ENCODE assay signal across 19 cellular contexts in genomic region chr7:149881328-149882263, GRCh38. TPM values are rescaled to one million over a fixed set of nuclear protein-coding genes. Genes with fewer than 3 reads are reported as not detected.
DNase-seq lines count a peak whose midpoint lies in the region; ATAC-seq and TF ChIP-seq lines count a peak whose summit lies in the region.
"Had no signal": no experiment of that assay in that cellular context is flagged by ENCODE, and none has a peak within 500 bp of the region (broad histone marks: within the 10 kb centered on the region; RNA-seq: fewer than 3 reads in every experiment).

No MANE protein-coding gene starts in this region.

- H3K36me3 ChIP-seq in testis (ENCODE audit: low read depth, missing control alignments) (no peaks in the 10 kb centered on the region), MM.1S (replicated peaks; ENCODE audit: insufficient read depth, low read length) (no peaks in the 10 kb centered on the region)

- TF ChIP-seq CTCF in testis (IDR thresholded peaks at IDR 0.05) (no peak), MM.1S (IDR thresholded peaks at IDR 0.05; ENCODE audit: low read length) (no peak)

- H3K4me1 ChIP-seq in testis (peaks cover 24% of the 10 kb centered on the region), MM.1S (ENCODE audit: low read length) (no peaks in the 10 kb centered on the region)
- H3K4me1 ChIP-seq: Caco-2 had no signal

- no peaks in the 10 kb centered on the region for H3K79me2 ChIP-seq in MM.1S (ENCODE audit: low read length)

- no peaks in the 10 kb centered on the region for H3F3A ChIP-seq in MM.1S (ENCODE audit: insufficient read depth, low read length)

- no peak overlapping the region for H3K4me3 ChIP-seq in testis
- no peak overlapping the region for H3K4me3 ChIP-seq in MM.1S (ENCODE audit: low read length)
- H3K4me3 ChIP-seq: upper lobe of left lung had no signal

- no peak overlapping the region for H3K27ac Mint-ChIP-seq in activated CD8-positive, alpha-beta memory T cell treated with anti-CD3 and anti-CD28 coated beads, Interleukin-2, amount 10 ng/mL, durations not matched to agents 7 days and 5 days
- peak overlapping the region; percentile 50 to 64 for H3K27ac Mint-ChIP-seq in T-cell
- peak overlapping the region in 1 of 2 donors; percentile 49 for H3K27ac Mint-ChIP-seq in stimulated activated naive CD8-positive, alpha-beta T cell treated with anti-CD3 and anti-CD28 coated beads, Interleukin-15, amount 100 ng/mL, for 72 hours
- H3K27ac Mint-ChIP-seq: activated naive CD4-positive, alpha-beta T cell treated with anti-CD3 and anti-CD28 coated beads for 36 hours; nephron progenitor cell had no signal

- H3K27me3 Mint-ChIP-seq in activated CD8-positive, alpha-beta memory T cell treated with anti-CD3 and anti-CD28 coated beads, Interleukin-2, amount 10 ng/mL, durations not matched to agents 7 days and 5 days = no peaks in the 10 kb centered on the region
- H3K27me3 Mint-ChIP-seq in T-cell = no peaks in the 10 kb centered on the region
- no peaks in the 10 kb centered on the region for H3K27me3 Mint-ChIP-seq in stimulated activated naive CD8-positive, alpha-beta T cell treated with anti-CD3 and anti-CD28 coated beads, Interleukin-15, amount 100 ng/mL, for 72 hours

- intact Hi-C loops in sciatic nerve (cut with DNase I) = no loop called here
- intact Hi-C loops in testis (cut with DNase I; ENCODE audit: low total_unique reads) = no loop called here

- H3K9me3 Mint-ChIP-seq in activated CD8-positive, alpha-beta memory T cell treated with anti-CD3 and anti-CD28 coated beads, Interleukin-2, amount 10 ng/mL, durations not matched to agents 7 days and 5 days (ENCODE audit: low read depth) = no peaks in the 10 kb centered on the region
- no peaks in the 10 kb centered on the region for H3K9me3 Mint-ChIP-seq in T-cell
- H3K9me3 Mint-ChIP-seq in stimulated activated naive CD8-positive, alpha-beta T cell treated with anti-CD3 and anti-CD28 coated beads, Interleukin-15, amount 100 ng/mL, for 72 hours = no peaks in the 10 kb centered on the region
- H3K9me3 Mint-ChIP-seq: activated naive CD4-positive, alpha-beta T cell treated with anti-CD3 and anti-CD28 coated beads for 36 hours; nephron progenitor cell had no signal

- no peaks in the 10 kb centered on the region for H3K9me2 ChIP-seq in MM.1S (replicated peaks; ENCODE audit: insufficient read depth, low read length)

- ATAC-seq in activated CD8-positive, alpha-beta memory T cell treated with anti-CD3 and anti-CD28 coated beads, Interleukin-2, amount 10 ng/mL, durations not matched to agents 7 days and 5 days = no peak
- ATAC-seq in T-cell (replicated peaks in 1 of 4) = no peak
- ATAC-seq in sciatic nerve = no peak
- ATAC-seq in stimulated activated naive CD8-positive, alpha-beta T cell treated with anti-CD3 and anti-CD28 coated beads, Interleukin-15, amount 100 ng/mL, for 72 hours = no peak

- H3K4me2 ChIP-seq in MM.1S (ENCODE audit: low read depth, low read length) = no peak overlapping the region
- H3K4me2 ChIP-seq: KMS-11 had no signal

- POLR2A ChIA-PET in T-cell (lab: Charles Lee) = no interaction called here

- no peak overlapping the region for H3K4me3 Mint-ChIP-seq in activated CD8-positive, alpha-beta memory T cell treated with anti-CD3 and anti-CD28 coated beads, Interleukin-2, amount 10 ng/mL, durations not matched to agents 7 days and 5 days
- no peak overlapping the region for H3K4me3 Mint-ChIP-seq in T-cell
- H3K4me3 Mint-ChIP-seq in stimulated activated naive CD8-positive, alpha-beta T cell treated with anti-CD3 and anti-CD28 coated beads, Interleukin-15, amount 100 ng/mL, for 72 hours = no peak overlapping the region
- H3K4me3 Mint-ChIP-seq: activated naive CD4-positive, alpha-beta T cell treated with anti-CD3 and anti-CD28 coated beads for 36 hours; nephron progenitor cell had no signal

- peaks cover 9% of the 10 kb centered on the region for H3K36me3 Mint-ChIP-seq in activated CD8-positive, alpha-beta memory T cell treated with anti-CD3 and anti-CD28 coated beads, Interleukin-2, amount 10 ng/mL, durations not matched to agents 7 days and 5 days
- H3K36me3 Mint-ChIP-seq in T-cell = peaks cover 28% of the 10 kb centered on the region

- no peak for TF ChIP-seq POLR2A in testis (IDR thresholded peaks at IDR 0.05)

- 84 to 94% methylated on average over 19 of the region's 19 CpGs for WGBS in testis, 2 donors

- peak overlapping the region; percentile 60 for H3K27ac ChIP-seq in layer of hippocampus (ENCODE audit: low read depth, low read length)
- no peak overlapping the region for H3K27ac ChIP-seq in testis
- H3K27ac ChIP-seq in MM.1S (ENCODE audit: low read length) = no peak overlapping the region
- H3K27ac ChIP-seq: KMS-11, upper lobe of left lung had no signal

- no peak overlapping the region for H2AFZ ChIP-seq in MM.1S (ENCODE audit: low read length)

- H3K9ac ChIP-seq in MM.1S (ENCODE audit: low read length) = no peak overlapping the region
- H3K9ac ChIP-seq: KMS-11 had no signal

- peaks cover 18% of the 10 kb centered on the region for H3K4me1 Mint-ChIP-seq in activated CD8-positive, alpha-beta memory T cell treated with anti-CD3 and anti-CD28 coated beads, Interleukin-2, amount 10 ng/mL, durations not matched to agents 7 days and 5 days
- peaks cover 23 to 33% (median 23%) of the 10 kb centered on the region in 3 donors for H3K4me1 Mint-ChIP-seq in T-cell
- H3K4me1 Mint-ChIP-seq in stimulated activated naive CD8-positive, alpha-beta T cell treated with anti-CD3 and anti-CD28 coated beads, Interleukin-15, amount 100 ng/mL, for 72 hours = peaks cover 39% of the 10 kb centered on the region

- CTCF ChIA-PET in activated CD8-positive, alpha-beta memory T cell treated with anti-CD3 and anti-CD28 coated beads, Interleukin-2, amount 10 ng/mL, durations not matched to agents 7 days and 5 days (lab: Charles Lee) = interaction anchor here (2.4 kb wide), 1 partner anchor 11 kb away, joined by 17 read pairs; no protein-coding TSS in a partner anchor
- CTCF ChIA-PET in T-cell (lab: Charles Lee) = interaction anchor here in 1 of 2 donors (0.6 kb wide), 1 partner anchor 1612 kb away, joined by 3 read pairs; no protein-coding TSS in a partner anchor

- DNase-seq in activated CD8-positive, alpha-beta memory T cell treated with anti-CD3 and anti-CD28 coated beads, Interleukin-2, amount 10 ng/mL, durations not matched to agents 7 days and 5 days = peak; percentile 40
- no peak for DNase-seq in activated CD8-positive, alpha-beta memory T cell treated with anti-CD3 and anti-CD28 coated beads, Interleukin-2, amount 50 U/mL, for 48 hours
- DNase-seq in T-cell = no peak
- peak; percentile 55 for DNase-seq in sciatic nerve (ENCODE audit: low spot score)
- no peak for DNase-seq in testis
- no peak for DNase-seq in MM.1S
- DNase-seq in stimulated activated naive CD8-positive, alpha-beta T cell treated with anti-CD3 and anti-CD28 coated beads, Interleukin-15, amount 100 ng/mL, for 72 hours = no peak
- DNase-seq: 8988T; activated naive CD4-positive, alpha-beta T cell treated with anti-CD3 and anti-CD28 coated beads for 36 hours; foreskin fibroblast; islet precursor cell; NCI-H1048; nephron progenitor cell; stimulated activated CD4-positive, alpha-beta T cell treated with anti-CD3 and anti-CD28 coated beads, Interleukin-15, amount 100 ng/mL, for 24 hours; stimulated activated naive CD4-positive, alpha-beta T cell had no signal

- H3K9me3 ChIP-seq in testis = no peaks in the 10 kb centered on the region
- no peaks in the 10 kb centered on the region for H3K9me3 ChIP-seq in MM.1S (replicated peaks; ENCODE audit: insufficient read depth, low read length)
- H3K9me3 ChIP-seq: Caco-2, upper lobe of left lung had no signal

- no peaks in the 10 kb centered on the region for H4K20me1 ChIP-seq in MM.1S (ENCODE audit: insufficient read depth, low read length)

- H3K27me3 ChIP-seq in layer of hippocampus (ENCODE audit: control insufficient read depth, insufficient read depth, low read length) (no peaks in the 10 kb centered on the region), testis (no peaks in the 10 kb centered on the region), MM.1S (replicated peaks; ENCODE audit: insufficient read depth, low read length) (no peaks in the 10 kb centered on the region)
- H3K27me3 ChIP-seq: upper lobe of left lung had no signal

RNA-seq across cellular contexts. Expression of gene ATP6V0E2, which starts 7.8 kb away (rescaled TPM):
- 10 to 100 TPM; 63.1 to 71.3 TPM for total RNA-seq in activated CD8-positive, alpha-beta memory T cell treated with anti-CD3 and anti-CD28 coated beads, Interleukin-2, amount 10 ng/mL, durations not matched to agents 7 days and 5 days
- 10 to 100 TPM; 48.5 to 79.4 (median 63.9) TPM for total RNA-seq in T-cell
- total RNA-seq in sciatic nerve = 34.8 TPM
- 10 to 100 TPM; 30.3 to 37.1 TPM for total RNA-seq in testis
- 14.0 TPM for polyA plus RNA-seq in testis (ENCODE audit: insufficient read depth, low read depth, low replicate concordance)

RNA-seq across cellular contexts. Expression of gene ZNF862, which starts 43.4 kb away (rescaled TPM):
- 10 to 100 TPM; 23.1 to 24.8 TPM for total RNA-seq in activated CD8-positive, alpha-beta memory T cell treated with anti-CD3 and anti-CD28 coated beads, Interleukin-2, amount 10 ng/mL, durations not matched to agents 7 days and 5 days
- 10 to 100 TPM; 49.3 to 72.0 (median 63.8) TPM for total RNA-seq in T-cell
- total RNA-seq in sciatic nerve = 34.1 TPM
- total RNA-seq in testis = 10 to 100 TPM; 21.6 to 24.5 TPM
- 12.8 TPM for polyA plus RNA-seq in testis (ENCODE audit: insufficient read depth, low read depth, low replicate concordance)

Comparison
In these comparisons a context has a peak if more than half of its experiments do, and no peak if none do; other contexts are left out.
1. DNase-seq: peak in activated CD8-positive, alpha-beta memory T cell treated with anti-CD3 and anti-CD28 coated beads, Interleukin-2, amount 10 ng/mL, durations not matched to agents 7 days and 5 days (single experiment) and sciatic nerve (single experiment); none in activated CD8-positive, alpha-beta memory T cell treated with anti-CD3 and anti-CD28 coated beads, Interleukin-2, amount 50 U/mL, for 48 hours (single experiment), T-cell (0 of 34), testis (single experiment), MM.1S (single experiment) and stimulated activated naive CD8-positive, alpha-beta T cell treated with anti-CD3 and anti-CD28 coated beads, Interleukin-15, amount 100 ng/mL, for 72 hours (0 of 2).